In the genomic region with DNA sequence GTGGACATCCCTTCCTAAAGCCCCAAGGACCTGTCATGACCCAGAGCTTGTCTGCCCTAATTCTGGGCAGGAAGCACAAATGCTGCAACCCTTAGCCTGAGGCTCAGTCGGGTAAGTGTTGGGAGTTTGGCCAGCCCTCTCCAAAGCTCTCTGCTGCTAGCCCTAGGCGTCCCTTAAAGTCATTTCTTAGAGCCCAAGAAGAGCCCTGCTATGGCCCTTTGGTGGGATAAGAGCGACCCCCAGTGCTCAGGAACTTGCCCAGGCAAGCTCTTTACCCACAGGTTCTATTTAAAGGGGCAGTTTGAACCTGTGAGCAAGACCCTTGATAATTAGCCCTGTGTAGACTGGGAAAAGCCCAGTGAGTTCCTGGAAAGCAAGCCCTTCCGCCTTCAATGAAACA, we compare ENCODE assay signal across 14 cellular contexts.
DNase-seq lines count a peak whose midpoint lies in the region; ATAC-seq and TF ChIP-seq lines count a peak whose summit lies in the region.
"Had no signal": no experiment of that assay in that cellular context is flagged by ENCODE, and none has a peak within 500 bp of the region (broad histone marks: within the 10 kb centered on the region; RNA-seq: fewer than 3 reads in every experiment).

No MANE protein-coding gene starts in this region.

- no peaks in the 10 kb centered on the region for H3K79me2 ChIP-seq in DND-41 (ENCODE audit: insufficient read depth, low read length)
- H3K79me2 ChIP-seq in mesendoderm (ENCODE audit: control insufficient read depth, insufficient read depth, low read length) = no peaks in the 10 kb centered on the region

- intact Hi-C loops in body of pancreas (cut with DNase I) = no loop called here

- no peak overlapping the region for H4K8ac ChIP-seq in mesendoderm (ENCODE audit: low read depth, low read length)

- peaks cover 3% of the 10 kb centered on the region for H4K20me1 ChIP-seq in DND-41 (ENCODE audit: insufficient read depth, low read length)

- H3K4me1 ChIP-seq in DND-41 (ENCODE audit: insufficient read depth, low read length) = no peaks in the 10 kb centered on the region; the same call in 1 of the 2 replicates
- H3K4me1 ChIP-seq in mesendoderm (ENCODE audit: control insufficient read depth, low read depth, low read length) = peaks cover 5% of the 10 kb centered on the region
- no peaks in the 10 kb centered on the region for H3K4me1 ChIP-seq in body of pancreas
- no peaks in the 10 kb centered on the region for H3K4me1 ChIP-seq in effector memory CD4-positive, alpha-beta T cell (ENCODE audit: control insufficient read depth, insufficient read depth, low read length, poor library complexity, severe bottlenecking)
- H3K4me1 ChIP-seq: right atrium auricular region had no signal

- H3K27ac ChIP-seq in DND-41 (ENCODE audit: low read length) (no peak overlapping the region), mesendoderm (ENCODE audit: low read depth, low read length) (no peak overlapping the region), body of pancreas (no peak overlapping the region)
- no peak overlapping the region for H3K27ac ChIP-seq in effector memory CD4-positive, alpha-beta T cell (ENCODE audit: insufficient read depth, low read length, poor library complexity, severe bottlenecking)
- H3K27ac ChIP-seq: right atrium auricular region had no signal

- peak overlapping the region; percentile 59 for H3K56ac ChIP-seq in mesendoderm (ENCODE audit: low read length)

- no peak overlapping the region for H2BK15ac ChIP-seq in mesendoderm (replicated peaks; ENCODE audit: low read depth)

- H2BK120ac ChIP-seq in mesendoderm (ENCODE audit: low read depth, low read length) = no peak overlapping the region

- ATAC-seq in DND-41 (ENCODE audit: insufficient read depth, low read depth) (no peak), body of pancreas (no peak)

- H3K4me3 ChIP-seq in DND-41 (ENCODE audit: low read depth in 1 of 2, low read length in 2 of 2) = no peak overlapping the region
- H3K4me3 ChIP-seq in H7 (ENCODE audit: insufficient read depth, low read depth, low read length) = no peak overlapping the region
- H3K4me3 ChIP-seq in mesendoderm (ENCODE audit: low read length) = no peak overlapping the region
- H3K4me3 ChIP-seq in body of pancreas = no peak overlapping the region
- no peak overlapping the region for H3K4me3 ChIP-seq in effector memory CD4-positive, alpha-beta T cell (ENCODE audit: insufficient read depth, low read depth, low read length, poor library complexity, severe bottlenecking)
- H3K4me3 ChIP-seq: right atrium auricular region had no signal

- H3K27me3 ChIP-seq in DND-41 (ENCODE audit: insufficient read depth, low read length, poor library complexity) = peaks cover 72% of the 10 kb centered on the region
- H3K27me3 ChIP-seq in H7 (ENCODE audit: control insufficient read depth, insufficient read depth, low read length) = no peaks in the 10 kb centered on the region
- H3K27me3 ChIP-seq in mesendoderm (ENCODE audit: insufficient read depth, low read length, poor library complexity) = no peaks in the 10 kb centered on the region
- no peaks in the 10 kb centered on the region for H3K27me3 ChIP-seq in body of pancreas
- peaks cover 3% of the 10 kb centered on the region for H3K27me3 ChIP-seq in effector memory CD4-positive, alpha-beta T cell (replicated peaks; ENCODE audit: control insufficient read depth, insufficient read depth, low read length, poor library complexity, severe bottlenecking)
- H3K27me3 ChIP-seq: right atrium auricular region had no signal

- H3K79me1 ChIP-seq in mesendoderm (ENCODE audit: low read length) = no peaks in the 10 kb centered on the region

- no peaks in the 10 kb centered on the region for H3K36me3 ChIP-seq in DND-41 (ENCODE audit: insufficient read depth, low read length)
- no peaks in the 10 kb centered on the region for H3K36me3 ChIP-seq in H7 (replicated peaks; ENCODE audit: control insufficient read depth, insufficient read depth, low read length)
- no peaks in the 10 kb centered on the region for H3K36me3 ChIP-seq in mesendoderm (ENCODE audit: control insufficient read depth, insufficient read depth, low read length)
- no peaks in the 10 kb centered on the region for H3K36me3 ChIP-seq in body of pancreas (replicated peaks in 1 of 2; ENCODE audit: insufficient read depth in 1 of 2, low read depth in 2 of 2)
- no peaks in the 10 kb centered on the region for H3K36me3 ChIP-seq in effector memory CD4-positive, alpha-beta T cell (ENCODE audit: control insufficient read depth, insufficient read depth, low read length)
- H3K36me3 ChIP-seq: right atrium auricular region had no signal

- no peak overlapping the region for H3K4ac ChIP-seq in mesendoderm (ENCODE audit: low read depth, low read length)

- H3K9ac ChIP-seq in DND-41 (ENCODE audit: low read depth, low read length) (no peak overlapping the region), mesendoderm (ENCODE audit: low read length) (no peak overlapping the region)

- TF ChIP-seq CTCF in DND-41 (IDR thresholded peaks at IDR 0.05; ENCODE audit: borderline replicate concordance, extremely low read depth, low read length, poor library complexity, severe bottlenecking) (peak; percentile 12), body of pancreas (IDR thresholded peaks at IDR 0.05) (no peak)

- H3K4me2 ChIP-seq in DND-41 (ENCODE audit: insufficient read depth, low read length) (no peak overlapping the region), mesendoderm (ENCODE audit: low read length) (no peak overlapping the region)

- H2AFZ ChIP-seq in DND-41 (ENCODE audit: low read depth, low read length) = no peak overlapping the region

- H2AK5ac ChIP-seq in mesendoderm (ENCODE audit: low read length) = no peak overlapping the region

- no peak for TF ChIP-seq POLR2A in body of pancreas (IDR thresholded peaks at IDR 0.05)

- H3K23ac ChIP-seq in mesendoderm (ENCODE audit: low read length) = no peak overlapping the region

- H3K18ac ChIP-seq in mesendoderm (ENCODE audit: low read length) = no peak overlapping the region

- WGBS in mesendoderm (ENCODE audit: extremely low coverage, insufficient coverage, low lambda C conversion rate) = no CpG with 5 or more reads among the region's 4 CpGs
- WGBS in body of pancreas, 2 donors = 17 to 27% methylated on average over 3 to 4 of the region's 4 CpGs

- H2BK5ac ChIP-seq in mesendoderm (ENCODE audit: low read length) = no peak overlapping the region

- no peak overlapping the region for H4K5ac ChIP-seq in mesendoderm (ENCODE audit: low read length)

- DNase-seq in DND-41 (no peak), H7 (peak; percentile 77), astrocyte of the hippocampus (ENCODE audit: low read depth, low spot score) (peak; percentile 21), mesendoderm (peak; percentile 94), body of pancreas (no peak), NCI-H446 (lab: John Stamatoyannopoulos, UW) (no peak), T-helper 2 cell (no peak)
- DNase-seq in effector memory CD4-positive, alpha-beta T cell = no peak
- DNase-seq: activated CD4-positive, alpha-beta memory T cell treated with anti-CD3 and anti-CD28 coated beads, Interleukin-2, amount 10 ng/mL, durations not matched to agents 7 days and 5 days; activated gamma-delta T cell treated with Interleukin-2 at 50 U/mL for 16 hours; cerebellar nuclear complex; GOT3; NCI-H774 had no signal

- H3K9me3 ChIP-seq in DND-41 (ENCODE audit: insufficient read depth, low read length, severe bottlenecking) (no peaks in the 10 kb centered on the region), body of pancreas (no peaks in the 10 kb centered on the region)
- no peaks in the 10 kb centered on the region for H3K9me3 ChIP-seq in effector memory CD4-positive, alpha-beta T cell (ENCODE audit: control insufficient read depth, low read length)
- H3K9me3 ChIP-seq: right atrium auricular region had no signal

Comparison
In these comparisons a context has a peak if more than half of its experiments do, and no peak if none do; other contexts are left out.
1. DNase-seq: peak in H7 (single experiment), astrocyte of the hippocampus (single experiment) and mesendoderm (single experiment); none in DND-41 (single experiment), body of pancreas (0 of 4), effector memory CD4-positive, alpha-beta T cell (0 of 3), NCI-H446 (0 of 2) and T-helper 2 cell (0 of 5).